ENCODE assay signal across 26 cellular contexts in the genomic region with DNA sequence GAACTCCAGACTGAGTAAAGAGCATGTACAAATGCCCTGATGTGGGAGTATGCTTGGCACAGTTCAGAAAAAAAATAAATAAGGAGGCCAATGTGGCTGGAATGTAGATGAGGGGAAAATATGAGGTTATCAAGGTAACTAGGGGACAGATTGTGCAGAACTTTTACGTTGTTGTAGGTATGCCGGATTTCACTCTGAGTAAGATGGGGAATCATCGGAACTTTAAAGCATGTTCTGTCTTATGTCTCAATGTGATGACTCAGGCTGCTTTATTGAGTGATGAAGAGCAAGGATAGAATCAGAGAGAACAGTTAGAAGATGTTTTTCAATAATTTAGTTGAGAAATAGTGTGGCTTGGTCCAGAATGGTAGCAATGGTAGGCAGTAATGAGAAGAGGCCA.
A peak's percentile ranks its signal among the peaks of the same experiment; 100 is the strongest.
DNase-seq lines count a peak whose midpoint lies in the region; TF ChIP-seq lines count a peak whose summit lies in the region.
"Had no signal": no experiment of that assay in that cellular context is flagged by ENCODE, and none has a peak within 500 bp of the region (broad histone marks: within the 10 kb centered on the region; RNA-seq: fewer than 3 reads in every experiment).

No MANE protein-coding gene starts in this region.

- no peak overlapping the region for H3K14ac ChIP-seq in H9 (ENCODE audit: insufficient read depth, low read length)

- no peak overlapping the region for H3K4ac ChIP-seq in H9 (ENCODE audit: low read depth, low read length)

- H4K91ac ChIP-seq in H9 (ENCODE audit: insufficient read length, low read depth, low read length) = no peak overlapping the region

- H3K4me3 ChIP-seq in choroid plexus epithelial cell (ENCODE audit: low read depth, low read length) (no peak overlapping the region), osteoblast (ENCODE audit: insufficient read depth, low read length) (peak overlapping the region; percentile 63)
- H3K4me3 ChIP-seq: adrenal gland, coronary artery, K562, SJSA1, uterus had no signal

- no peak overlapping the region for H3K4me3 Mint-ChIP-seq in H9
- H3K4me3 Mint-ChIP-seq: CD14-positive monocyte; effector memory CD8-positive, alpha-beta T cell; T-helper 1 cell treated with Interleukin-12 subunit alpha and Interleukin-12 subunit beta and Interleukin-4 antibody, amounts not matched to agents 30 μg/mL and 1 μg/mL, for 36 hours had no signal

- H3K56ac ChIP-seq in H9 (ENCODE audit: insufficient read length, low read depth, low read length) = no peak overlapping the region

- no peak overlapping the region for H4K5ac ChIP-seq in H9 (ENCODE audit: insufficient read length, low read depth, low read length)

- TF ChIP-seq CTCF in choroid plexus epithelial cell (conservative IDR thresholded peaks at IDR 0.05; ENCODE audit: low read depth, low read length) (no peak), osteoblast (IDR thresholded peaks at IDR 0.05; ENCODE audit: extremely low read depth, low read depth, low read length) (no peak), H9 (conservative IDR thresholded peaks at IDR 0.05) (no peak)

- no peak overlapping the region for H3K23ac ChIP-seq in H9 (ENCODE audit: insufficient read length, low read depth, low read length)

- H3K36me3 ChIP-seq in osteoblast (ENCODE audit: insufficient read depth, low read length) = no peaks in the 10 kb centered on the region
- H3K36me3 ChIP-seq: adrenal gland, SJSA1, uterus had no signal

- no peaks in the 10 kb centered on the region for H3K27me3 Mint-ChIP-seq in H9 (ENCODE audit: low read depth)
- H3K27me3 Mint-ChIP-seq: effector memory CD8-positive, alpha-beta T cell had no signal

- no peak overlapping the region for H2BK15ac ChIP-seq in H9 (ENCODE audit: low read depth, low read length)

- H2AFZ ChIP-seq in osteoblast (ENCODE audit: low read length) = peak overlapping the region; percentile 78
- H2AFZ ChIP-seq in H9 (ENCODE audit: low read length) = no peak overlapping the region

- no peaks in the 10 kb centered on the region for H3K23me2 ChIP-seq in H9 (ENCODE audit: insufficient read length, low read depth, low read length, poor library complexity, severe bottlenecking)

- DNase-seq in GM03348 (ENCODE audit: low spot score) = peak; percentile 14
- DNase-seq in NCI-H226 = peak; percentile 72
- DNase-seq in choroid plexus epithelial cell (ENCODE audit: low read depth) = peak; percentile 4
- DNase-seq in osteoblast (ENCODE audit: insufficient read length, low spot score, missing footprints) = peak; percentile 25
- DNase-seq in NCI-H2029 treated with DMSO at 0.1 percent for 48 hours (lab: John Stamatoyannopoulos, UW) = no peak
- no peak for DNase-seq in H9
- DNase-seq in foreskin melanocyte = no peak
- DNase-seq in activated CD4-positive, alpha-beta T cell treated with anti-CD3 and anti-CD28 coated beads, Interleukin-2, amount 50 U/mL, for 48 hours = no peak
- DNase-seq: activated CD4-positive, alpha-beta T cell treated with anti-CD3 and anti-CD28 coated beads for 4 hours; activated naive CD4-positive, alpha-beta T cell treated with Interleukin-2 at 50 U/mL for 16 hours; activated T-cell treated with anti-CD3 and anti-CD28 coated beads, Interleukin-2, amount 50 U/mL, for 48 hours; adrenal gland; effector memory CD8-positive, alpha-beta T cell; glutamatergic neuron; NCI-H1436 treated with DMSO at 0.1 percent for 48 hours; NCI-H510A; nucleus accumbens; small intestine; stimulated activated CD4-positive, alpha-beta T cell treated with anti-CD3 and anti-CD28 coated beads, Interleukin-2, amount 100 ng/mL, for 24 hours; substantia nigra; uterus had no signal

- no peak overlapping the region for H2BK5ac ChIP-seq in H9 (ENCODE audit: insufficient read length, low read length)

- WGBS in H9 (ENCODE audit: extremely low coverage, insufficient read length, low lambda C conversion rate) = no CpG with 5 or more reads among the region's 3 CpGs

- no peak overlapping the region for H3K18ac ChIP-seq in H9 (ENCODE audit: insufficient read length, low read depth, low read length)

- H3K4me2 ChIP-seq in osteoblast (ENCODE audit: insufficient read depth, low read length) = peak overlapping the region; percentile 80
- H3K4me2 ChIP-seq in H9 (ENCODE audit: insufficient read depth, insufficient read length, low read length) = no peak overlapping the region

- H3K27ac Mint-ChIP-seq in H9 = no peak overlapping the region
- H3K27ac Mint-ChIP-seq: CD14-positive monocyte; effector memory CD8-positive, alpha-beta T cell; T-helper 1 cell treated with Interleukin-12 subunit alpha and Interleukin-12 subunit beta and Interleukin-4 antibody, amounts not matched to agents 30 μg/mL and 1 μg/mL, for 36 hours had no signal

- H3K9me3 Mint-ChIP-seq in H9 = no peaks in the 10 kb centered on the region
- H3K9me3 Mint-ChIP-seq: effector memory CD8-positive, alpha-beta T cell; T-helper 1 cell treated with Interleukin-12 subunit alpha and Interleukin-12 subunit beta and Interleukin-4 antibody, amounts not matched to agents 30 μg/mL and 1 μg/mL, for 36 hours had no signal

- no peak overlapping the region for H2BK20ac ChIP-seq in H9 (ENCODE audit: low read depth, low read length, poor library complexity, severe bottlenecking)

- no peaks in the 10 kb centered on the region for H3K79me2 ChIP-seq in osteoblast (ENCODE audit: insufficient read depth, low read length)
- H3K79me2 ChIP-seq in H9 (ENCODE audit: insufficient read depth, low read length) = no peaks in the 10 kb centered on the region

- H2BK120ac ChIP-seq in H9 (ENCODE audit: low read depth, low read length, poor library complexity, severe bottlenecking) = no peak overlapping the region

- no peaks in the 10 kb centered on the region for H3K36me3 Mint-ChIP-seq in H9 (ENCODE audit: insufficient read depth in 1 of 3, low read depth in 3 of 3)
- H3K36me3 Mint-ChIP-seq: CD14-positive monocyte had no signal

- H2AK5ac ChIP-seq in H9 (ENCODE audit: insufficient read length, low read length) = no peak overlapping the region

- no peak overlapping the region for H2BK12ac ChIP-seq in H9 (ENCODE audit: insufficient read length, low read depth, low read length)

- H3K4me1 Mint-ChIP-seq in H9 = no peaks in the 10 kb centered on the region
- H3K4me1 Mint-ChIP-seq: CD14-positive monocyte had no signal

- no peaks in the 10 kb centered on the region for H4K20me1 ChIP-seq in osteoblast (ENCODE audit: insufficient read depth, low read length)
- H4K20me1 ChIP-seq in H9 (ENCODE audit: control insufficient read depth, insufficient read depth, insufficient read length) = no peaks in the 10 kb centered on the region

- H3K27me3 ChIP-seq in osteoblast (ENCODE audit: insufficient read depth, low read length) (no peaks in the 10 kb centered on the region), H9 (ENCODE audit: insufficient read depth, low read length) (no peaks in the 10 kb centered on the region)
- H3K27me3 ChIP-seq: adrenal gland, SJSA1, uterus had no signal

- no peaks in the 10 kb centered on the region for H3K9me3 ChIP-seq in osteoblast (ENCODE audit: low read depth, low read length)
- H3K9me3 ChIP-seq in H9 (ENCODE audit: control insufficient read depth, low read depth, low read length) = no peaks in the 10 kb centered on the region
- H3K9me3 ChIP-seq: adrenal gland, SJSA1, uterus had no signal

- no peak overlapping the region for H4K8ac ChIP-seq in H9 (replicated peaks; ENCODE audit: insufficient read length, low read depth, low read length)

- peaks cover 12% of the 10 kb centered on the region for H3K4me1 ChIP-seq in osteoblast (ENCODE audit: insufficient read depth, low read length)
- H3K4me1 ChIP-seq in H9 (ENCODE audit: insufficient read depth, low read length) = no peaks in the 10 kb centered on the region
- H3K4me1 ChIP-seq: adrenal gland, uterus had no signal

- H3K9ac ChIP-seq in H9 (ENCODE audit: extremely low read depth, insufficient read length, low read length) = no peak overlapping the region

- no peak overlapping the region for H3T11ph ChIP-seq in H9 (ENCODE audit: low read length)

- H3K79me1 ChIP-seq in H9 (ENCODE audit: insufficient read depth, low read depth, low read length, poor library complexity, severe bottlenecking) = no peaks in the 10 kb centered on the region

- H3K27ac ChIP-seq in osteoblast (ENCODE audit: low read depth, low read length) (peak overlapping the region; percentile 11), H9 (ENCODE audit: insufficient read length, low read depth, low read length) (no peak overlapping the region)
- H3K27ac ChIP-seq: adrenal gland, coronary artery, SJSA1, uterus had no signal

Comparison
In these comparisons a context has a peak if more than half of its experiments do, and no peak if none do; other contexts are left out.
1. DNase-seq: peak in GM03348 (single experiment), NCI-H226 (single experiment), choroid plexus epithelial cell (single experiment) and osteoblast (single experiment); none in NCI-H2029 treated with DMSO at 0.1 percent for 48 hours (single experiment), H9 (single experiment), foreskin melanocyte (single experiment) and activated CD4-positive, alpha-beta T cell treated with anti-CD3 and anti-CD28 coated beads, Interleukin-2, amount 50 U/mL, for 48 hours (0 of 2).